In the genomic region with DNA sequence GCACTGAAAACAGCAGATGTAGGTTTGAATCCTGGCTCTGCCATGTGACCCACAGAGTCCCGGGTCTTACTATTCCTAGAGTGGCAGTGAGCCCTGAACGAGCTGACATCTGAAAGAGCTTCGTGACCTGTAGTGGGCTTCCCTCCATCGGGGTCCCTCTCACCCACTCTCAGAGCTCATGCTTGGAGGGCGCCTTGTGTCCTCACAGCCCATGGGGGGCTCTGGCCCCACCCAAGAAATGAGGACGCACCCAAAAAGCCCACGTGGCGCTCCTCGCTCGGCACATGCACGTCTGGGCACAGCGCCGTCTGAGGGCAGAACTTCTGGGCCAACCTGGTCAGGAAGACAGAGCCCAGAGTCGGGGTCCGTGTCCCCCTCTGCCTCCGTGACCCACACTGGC, we compare ENCODE assay signal across 2 cellular contexts.
TF ChIP-seq lines count a peak whose summit lies in the region.

No MANE protein-coding gene starts in this region.

TF ChIP-seq in A549, 52 proteins besides CTCF, POLR2A, EP300 and RAD21:
- no peak for TF ChIP-seq ZC3H11A (IDR thresholded peaks at IDR 0.05)
- no peak for TF ChIP-seq RFX5 (IDR thresholded peaks at IDR 0.05)
- TF ChIP-seq RCOR1 (IDR thresholded peaks at IDR 0.05; ENCODE audit: low read depth, low read length), result no peak

TF ChIP-seq in K562, 482 proteins besides CTCF, POLR2A, EP300 and RAD21:
- TF ChIP-seq WHSC1 (IDR thresholded peaks at IDR 0.05; ENCODE audit: low read length) (peak; percentile 61), BCL6 (CRISPR knock-in tag; IDR thresholded peaks at IDR 0.05) (no peak)
